In genomic region chr17:57096472-57097198, GRCh38 we compare ENCODE assay signal across 1 cellular context.
TF ChIP-seq lines count a peak whose summit lies in the region.

No MANE protein-coding gene starts in this region.

TF ChIP-seq in HepG2, 621 proteins besides CTCF, POLR2A, EP300 and RAD21 (continued from another document and continues in another):
- TF ChIP-seq, protein P1, sequence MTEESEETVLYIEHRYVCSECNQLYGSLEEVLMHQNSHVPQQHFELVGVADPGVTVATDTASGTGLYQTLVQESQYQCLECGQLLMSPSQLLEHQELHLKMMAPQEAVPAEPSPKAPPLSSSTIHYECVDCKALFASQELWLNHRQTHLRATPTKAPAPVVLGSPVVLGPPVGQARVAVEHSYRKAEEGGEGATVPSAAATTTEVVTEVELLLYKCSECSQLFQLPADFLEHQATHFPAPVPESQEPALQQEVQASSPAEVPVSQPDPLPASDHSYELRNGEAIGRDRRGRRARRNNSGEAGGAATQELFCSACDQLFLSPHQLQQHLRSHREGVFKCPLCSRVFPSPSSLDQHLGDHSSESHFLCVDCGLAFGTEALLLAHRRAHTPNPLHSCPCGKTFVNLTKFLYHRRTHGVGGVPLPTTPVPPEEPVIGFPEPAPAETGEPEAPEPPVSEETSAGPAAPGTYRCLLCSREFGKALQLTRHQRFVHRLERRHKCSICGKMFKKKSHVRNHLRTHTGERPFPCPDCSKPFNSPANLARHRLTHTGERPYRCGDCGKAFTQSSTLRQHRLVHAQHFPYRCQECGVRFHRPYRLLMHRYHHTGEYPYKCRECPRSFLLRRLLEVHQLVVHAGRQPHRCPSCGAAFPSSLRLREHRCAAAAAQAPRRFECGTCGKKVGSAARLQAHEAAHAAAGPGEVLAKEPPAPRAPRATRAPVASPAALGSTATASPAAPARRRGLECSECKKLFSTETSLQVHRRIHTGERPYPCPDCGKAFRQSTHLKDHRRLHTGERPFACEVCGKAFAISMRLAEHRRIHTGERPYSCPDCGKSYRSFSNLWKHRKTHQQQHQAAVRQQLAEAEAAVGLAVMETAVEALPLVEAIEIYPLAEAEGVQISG (CRISPR knock-in tag; IDR thresholded peaks at IDR 0.05): peak; percentile 44; the same call in 1 of the 2 replicates
- TF ChIP-seq ZNF563 (CRISPR knock-in tag; IDR thresholded peaks at IDR 0.05): 0 out of 2 replicates have a peak, but pooled peaks have one; percentile 9
- TF ChIP-seq, protein P2, sequence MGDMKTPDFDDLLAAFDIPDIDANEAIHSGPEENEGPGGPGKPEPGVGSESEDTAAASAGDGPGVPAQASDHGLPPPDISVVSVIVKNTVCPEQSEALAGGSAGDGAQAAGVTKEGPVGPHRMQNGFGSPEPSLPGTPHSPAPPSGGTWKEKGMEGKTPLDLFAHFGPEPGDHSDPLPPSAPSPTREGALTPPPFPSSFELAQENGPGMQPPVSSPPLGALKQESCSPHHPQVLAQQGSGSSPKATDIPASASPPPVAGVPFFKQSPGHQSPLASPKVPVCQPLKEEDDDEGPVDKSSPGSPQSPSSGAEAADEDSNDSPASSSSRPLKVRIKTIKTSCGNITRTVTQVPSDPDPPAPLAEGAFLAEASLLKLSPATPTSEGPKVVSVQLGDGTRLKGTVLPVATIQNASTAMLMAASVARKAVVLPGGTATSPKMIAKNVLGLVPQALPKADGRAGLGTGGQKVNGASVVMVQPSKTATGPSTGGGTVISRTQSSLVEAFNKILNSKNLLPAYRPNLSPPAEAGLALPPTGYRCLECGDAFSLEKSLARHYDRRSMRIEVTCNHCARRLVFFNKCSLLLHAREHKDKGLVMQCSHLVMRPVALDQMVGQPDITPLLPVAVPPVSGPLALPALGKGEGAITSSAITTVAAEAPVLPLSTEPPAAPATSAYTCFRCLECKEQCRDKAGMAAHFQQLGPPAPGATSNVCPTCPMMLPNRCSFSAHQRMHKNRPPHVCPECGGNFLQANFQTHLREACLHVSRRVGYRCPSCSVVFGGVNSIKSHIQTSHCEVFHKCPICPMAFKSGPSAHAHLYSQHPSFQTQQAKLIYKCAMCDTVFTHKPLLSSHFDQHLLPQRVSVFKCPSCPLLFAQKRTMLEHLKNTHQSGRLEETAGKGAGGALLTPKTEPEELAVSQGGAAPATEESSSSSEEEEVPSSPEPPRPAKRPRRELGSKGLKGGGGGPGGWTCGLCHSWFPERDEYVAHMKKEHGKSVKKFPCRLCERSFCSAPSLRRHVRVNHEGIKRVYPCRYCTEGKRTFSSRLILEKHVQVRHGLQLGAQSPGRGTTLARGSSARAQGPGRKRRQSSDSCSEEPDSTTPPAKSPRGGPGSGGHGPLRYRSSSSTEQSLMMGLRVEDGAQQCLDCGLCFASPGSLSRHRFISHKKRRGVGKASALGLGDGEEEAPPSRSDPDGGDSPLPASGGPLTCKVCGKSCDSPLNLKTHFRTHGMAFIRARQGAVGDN (CRISPR knock-in tag; IDR thresholded peaks at IDR 0.05): peak; percentile 63
- TF ChIP-seq RXRA (CRISPR knock-in tag; IDR thresholded peaks at IDR 0.05): peak; percentile 90; the same call in 1 of the 2 replicates
- TF ChIP-seq CEBPG (CRISPR knock-in tag; IDR thresholded peaks at IDR 0.05): peak; percentile 72
- TF ChIP-seq ZNF644 (CRISPR knock-in tag; IDR thresholded peaks at IDR 0.05; ENCODE audit: low read depth): peak; percentile 11; the same call in 1 of the 2 replicates
- TF ChIP-seq GATAD2A (CRISPR knock-in tag; IDR thresholded peaks at IDR 0.05): peak; percentile 44; the same call in 1 of the 2 replicates
- peak; percentile 84; the same call in 1 of the 2 replicates for TF ChIP-seq ZNF768 (CRISPR knock-in tag; IDR thresholded peaks at IDR 0.05)
- TF ChIP-seq ZNF670 (CRISPR knock-in tag; IDR thresholded peaks at IDR 0.05; ENCODE audit: borderline replicate concordance): no peak
- 0 out of 2 replicates have a peak, but pooled peaks have one; percentile 16 for TF ChIP-seq ZFX (CRISPR knock-in tag; IDR thresholded peaks at IDR 0.05; ENCODE audit: low read depth)
- TF ChIP-seq SALL1 (CRISPR knock-in tag; IDR thresholded peaks at IDR 0.05): peak; percentile 21; the same call in 1 of the 2 replicates
- TF ChIP-seq ZNF24 (IDR thresholded peaks at IDR 0.05): no peak
- peak in 1 of 2 experiments; percentile 72; a peak in 2 of 4 replicates for TF ChIP-seq NR2F1 (CRISPR knock-in tag; IDR thresholded peaks at IDR 0.05)
- TF ChIP-seq CEBPB (IDR thresholded peaks at IDR 0.05; ENCODE audit: borderline replicate concordance, low read depth, low read length): peak; percentile 81; the same call in 1 of the 2 replicates
- no peak for TF ChIP-seq JUN (CRISPR knock-in tag; IDR thresholded peaks at IDR 0.05)
- TF ChIP-seq PPARG (CRISPR knock-in tag; conservative IDR thresholded peaks at IDR 0.05): peak; percentile 88
- TF ChIP-seq NR2F6 (IDR thresholded peaks at IDR 0.05): peak; percentile 91
- TF ChIP-seq NR2F6 (CRISPR knock-in tag; IDR thresholded peaks at IDR 0.05): peak; percentile 82
- no peak for TF ChIP-seq HNRNPL (IDR thresholded peaks at IDR 0.05; ENCODE audit: low read depth, low read length)
- TF ChIP-seq, protein P3, sequence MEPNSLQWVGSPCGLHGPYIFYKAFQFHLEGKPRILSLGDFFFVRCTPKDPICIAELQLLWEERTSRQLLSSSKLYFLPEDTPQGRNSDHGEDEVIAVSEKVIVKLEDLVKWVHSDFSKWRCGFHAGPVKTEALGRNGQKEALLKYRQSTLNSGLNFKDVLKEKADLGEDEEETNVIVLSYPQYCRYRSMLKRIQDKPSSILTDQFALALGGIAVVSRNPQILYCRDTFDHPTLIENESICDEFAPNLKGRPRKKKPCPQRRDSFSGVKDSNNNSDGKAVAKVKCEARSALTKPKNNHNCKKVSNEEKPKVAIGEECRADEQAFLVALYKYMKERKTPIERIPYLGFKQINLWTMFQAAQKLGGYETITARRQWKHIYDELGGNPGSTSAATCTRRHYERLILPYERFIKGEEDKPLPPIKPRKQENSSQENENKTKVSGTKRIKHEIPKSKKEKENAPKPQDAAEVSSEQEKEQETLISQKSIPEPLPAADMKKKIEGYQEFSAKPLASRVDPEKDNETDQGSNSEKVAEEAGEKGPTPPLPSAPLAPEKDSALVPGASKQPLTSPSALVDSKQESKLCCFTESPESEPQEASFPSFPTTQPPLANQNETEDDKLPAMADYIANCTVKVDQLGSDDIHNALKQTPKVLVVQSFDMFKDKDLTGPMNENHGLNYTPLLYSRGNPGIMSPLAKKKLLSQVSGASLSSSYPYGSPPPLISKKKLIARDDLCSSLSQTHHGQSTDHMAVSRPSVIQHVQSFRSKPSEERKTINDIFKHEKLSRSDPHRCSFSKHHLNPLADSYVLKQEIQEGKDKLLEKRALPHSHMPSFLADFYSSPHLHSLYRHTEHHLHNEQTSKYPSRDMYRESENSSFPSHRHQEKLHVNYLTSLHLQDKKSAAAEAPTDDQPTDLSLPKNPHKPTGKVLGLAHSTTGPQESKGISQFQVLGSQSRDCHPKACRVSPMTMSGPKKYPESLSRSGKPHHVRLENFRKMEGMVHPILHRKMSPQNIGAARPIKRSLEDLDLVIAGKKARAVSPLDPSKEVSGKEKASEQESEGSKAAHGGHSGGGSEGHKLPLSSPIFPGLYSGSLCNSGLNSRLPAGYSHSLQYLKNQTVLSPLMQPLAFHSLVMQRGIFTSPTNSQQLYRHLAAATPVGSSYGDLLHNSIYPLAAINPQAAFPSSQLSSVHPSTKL (CRISPR knock-in tag; IDR thresholded peaks at IDR 0.05): peak; percentile 30; the same call in 1 of the 2 replicates
- 0 out of 2 replicates have a peak, but pooled peaks have one; percentile 25 for TF ChIP-seq FOXK1 (CRISPR knock-in tag; IDR thresholded peaks at IDR 0.05; ENCODE audit: borderline replicate concordance, low read depth)
- peak; percentile 64; the same call in 1 of the 2 replicates for TF ChIP-seq BCL3 (CRISPR knock-in tag; IDR thresholded peaks at IDR 0.05)
- TF ChIP-seq HHEX (CRISPR knock-in tag; IDR thresholded peaks at IDR 0.05): 0 out of 2 replicates have a peak, but pooled peaks have one; percentile 19
- TF ChIP-seq AGO2 (optimal IDR thresholded peaks at IDR 0.05; ENCODE audit: low read depth, low read length): peak; percentile 51
- peak; percentile 68; the same call in 1 of the 2 replicates for TF ChIP-seq NR2C2 (CRISPR knock-in tag; IDR thresholded peaks at IDR 0.05; ENCODE audit: borderline replicate concordance)
- TF ChIP-seq RXRB (CRISPR knock-in tag; IDR thresholded peaks at IDR 0.05; ENCODE audit: borderline replicate concordance): peak; percentile 91
- peak; percentile 75 for TF ChIP-seq HNF4G (IDR thresholded peaks at IDR 0.05; ENCODE audit: borderline replicate concordance, low read depth, low read length)
- no peak for TF ChIP-seq HNF4G (CRISPR knock-in tag; IDR thresholded peaks at IDR 0.05; ENCODE audit: borderline replicate concordance, low read depth)
- TF ChIP-seq ZBTB4 (CRISPR knock-in tag; IDR thresholded peaks at IDR 0.05; ENCODE audit: borderline replicate concordance): no peak
- no peak for TF ChIP-seq ZNF747 (CRISPR knock-in tag; IDR thresholded peaks at IDR 0.05; ENCODE audit: borderline replicate concordance)
- TF ChIP-seq ESRRA (CRISPR knock-in tag; IDR thresholded peaks at IDR 0.05; ENCODE audit: low read depth): peak; percentile 94
- peak; percentile 59 for TF ChIP-seq BCL6 (CRISPR knock-in tag; IDR thresholded peaks at IDR 0.05)
- no peak for TF ChIP-seq ZNF850 (CRISPR knock-in tag; conservative IDR thresholded peaks at IDR 0.05)
- TF ChIP-seq, protein P4, sequence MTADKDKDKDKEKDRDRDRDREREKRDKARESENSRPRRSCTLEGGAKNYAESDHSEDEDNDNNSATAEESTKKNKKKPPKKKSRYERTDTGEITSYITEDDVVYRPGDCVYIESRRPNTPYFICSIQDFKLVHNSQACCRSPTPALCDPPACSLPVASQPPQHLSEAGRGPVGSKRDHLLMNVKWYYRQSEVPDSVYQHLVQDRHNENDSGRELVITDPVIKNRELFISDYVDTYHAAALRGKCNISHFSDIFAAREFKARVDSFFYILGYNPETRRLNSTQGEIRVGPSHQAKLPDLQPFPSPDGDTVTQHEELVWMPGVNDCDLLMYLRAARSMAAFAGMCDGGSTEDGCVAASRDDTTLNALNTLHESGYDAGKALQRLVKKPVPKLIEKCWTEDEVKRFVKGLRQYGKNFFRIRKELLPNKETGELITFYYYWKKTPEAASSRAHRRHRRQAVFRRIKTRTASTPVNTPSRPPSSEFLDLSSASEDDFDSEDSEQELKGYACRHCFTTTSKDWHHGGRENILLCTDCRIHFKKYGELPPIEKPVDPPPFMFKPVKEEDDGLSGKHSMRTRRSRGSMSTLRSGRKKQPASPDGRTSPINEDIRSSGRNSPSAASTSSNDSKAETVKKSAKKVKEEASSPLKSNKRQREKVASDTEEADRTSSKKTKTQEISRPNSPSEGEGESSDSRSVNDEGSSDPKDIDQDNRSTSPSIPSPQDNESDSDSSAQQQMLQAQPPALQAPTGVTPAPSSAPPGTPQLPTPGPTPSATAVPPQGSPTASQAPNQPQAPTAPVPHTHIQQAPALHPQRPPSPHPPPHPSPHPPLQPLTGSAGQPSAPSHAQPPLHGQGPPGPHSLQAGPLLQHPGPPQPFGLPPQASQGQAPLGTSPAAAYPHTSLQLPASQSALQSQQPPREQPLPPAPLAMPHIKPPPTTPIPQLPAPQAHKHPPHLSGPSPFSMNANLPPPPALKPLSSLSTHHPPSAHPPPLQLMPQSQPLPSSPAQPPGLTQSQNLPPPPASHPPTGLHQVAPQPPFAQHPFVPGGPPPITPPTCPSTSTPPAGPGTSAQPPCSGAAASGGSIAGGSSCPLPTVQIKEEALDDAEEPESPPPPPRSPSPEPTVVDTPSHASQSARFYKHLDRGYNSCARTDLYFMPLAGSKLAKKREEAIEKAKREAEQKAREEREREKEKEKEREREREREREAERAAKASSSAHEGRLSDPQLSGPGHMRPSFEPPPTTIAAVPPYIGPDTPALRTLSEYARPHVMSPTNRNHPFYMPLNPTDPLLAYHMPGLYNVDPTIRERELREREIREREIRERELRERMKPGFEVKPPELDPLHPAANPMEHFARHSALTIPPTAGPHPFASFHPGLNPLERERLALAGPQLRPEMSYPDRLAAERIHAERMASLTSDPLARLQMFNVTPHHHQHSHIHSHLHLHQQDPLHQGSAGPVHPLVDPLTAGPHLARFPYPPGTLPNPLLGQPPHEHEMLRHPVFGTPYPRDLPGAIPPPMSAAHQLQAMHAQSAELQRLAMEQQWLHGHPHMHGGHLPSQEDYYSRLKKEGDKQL (CRISPR knock-in tag; IDR thresholded peaks at IDR 0.05; ENCODE audit: low read depth): 0 out of 2 replicates have a peak, but pooled peaks have one; percentile 20
